ENCODE assay signal across 16 cellular contexts in the genomic region with DNA sequence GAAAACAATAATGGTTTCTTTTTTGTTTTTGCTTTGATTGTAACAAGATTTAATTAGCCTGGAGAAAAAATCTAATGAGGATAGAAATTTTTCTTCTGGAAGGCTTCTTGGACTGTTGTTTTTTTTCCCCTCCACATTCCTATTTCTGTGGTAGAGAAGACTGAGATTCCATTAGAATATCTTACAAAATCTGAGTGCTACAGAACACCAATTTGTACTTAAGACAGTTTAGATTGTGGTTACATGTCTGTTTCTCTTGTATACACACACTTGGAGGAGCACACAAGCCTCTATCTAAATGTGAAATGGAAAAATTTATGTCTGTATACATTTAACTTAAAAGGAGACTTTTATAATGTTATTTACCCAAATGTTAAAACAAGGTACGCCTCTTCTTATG.
"Had no signal": no experiment of that assay in that cellular context is flagged by ENCODE, and none has a peak within 500 bp of the region (broad histone marks: within the 10 kb centered on the region; RNA-seq: fewer than 3 reads in every experiment).

No MANE protein-coding gene starts in this region.

- ATAC-seq: heart left ventricle; naive thymus-derived CD4-positive, alpha-beta T cell; psoas muscle; right lobe of liver had no signal

- H3K4me1 ChIP-seq: esophagus muscularis mucosa, heart left ventricle, parathyroid adenoma, psoas muscle, right lobe of liver, stomach had no signal

- H3K9ac ChIP-seq: parathyroid adenoma had no signal

- H3K79me2 ChIP-seq: parathyroid adenoma had no signal

- H3K36me3 ChIP-seq: esophagus muscularis mucosa, heart left ventricle, right lobe of liver, stomach had no signal

- DNase-seq: cortex of kidney; effector memory CD4-positive, alpha-beta T cell; heart left ventricle; hippocampal formation; kidney glomerular epithelial cell; naive thymus-derived CD4-positive, alpha-beta T cell; nephron progenitor cell; psoas muscle; retina; right lobe of liver; stimulated activated CD4-positive, alpha-beta T cell treated with anti-CD3 and anti-CD28 coated beads, Interleukin-12 subunit alpha, Interleukin-12 subunit beta, amount 100 ng/mL, for 4 hours; stimulated activated naive CD4-positive, alpha-beta T cell; stomach; trophoblast cell had no signal

- H2AFZ ChIP-seq: parathyroid adenoma had no signal

- H3K27ac ChIP-seq: esophagus muscularis mucosa, heart left ventricle, parathyroid adenoma, psoas muscle, right lobe of liver, stomach had no signal

- H3K9me3 ChIP-seq: esophagus muscularis mucosa, heart left ventricle, psoas muscle, right lobe of liver, stomach had no signal

- H3K27me3 ChIP-seq: esophagus muscularis mucosa, heart left ventricle, right lobe of liver, stomach had no signal

- H3K4me3 ChIP-seq: esophagus muscularis mucosa, heart left ventricle, psoas muscle, right lobe of liver, stomach had no signal
